Comparison of ENCODE assay signal across 8 cellular contexts in the genomic region with DNA sequence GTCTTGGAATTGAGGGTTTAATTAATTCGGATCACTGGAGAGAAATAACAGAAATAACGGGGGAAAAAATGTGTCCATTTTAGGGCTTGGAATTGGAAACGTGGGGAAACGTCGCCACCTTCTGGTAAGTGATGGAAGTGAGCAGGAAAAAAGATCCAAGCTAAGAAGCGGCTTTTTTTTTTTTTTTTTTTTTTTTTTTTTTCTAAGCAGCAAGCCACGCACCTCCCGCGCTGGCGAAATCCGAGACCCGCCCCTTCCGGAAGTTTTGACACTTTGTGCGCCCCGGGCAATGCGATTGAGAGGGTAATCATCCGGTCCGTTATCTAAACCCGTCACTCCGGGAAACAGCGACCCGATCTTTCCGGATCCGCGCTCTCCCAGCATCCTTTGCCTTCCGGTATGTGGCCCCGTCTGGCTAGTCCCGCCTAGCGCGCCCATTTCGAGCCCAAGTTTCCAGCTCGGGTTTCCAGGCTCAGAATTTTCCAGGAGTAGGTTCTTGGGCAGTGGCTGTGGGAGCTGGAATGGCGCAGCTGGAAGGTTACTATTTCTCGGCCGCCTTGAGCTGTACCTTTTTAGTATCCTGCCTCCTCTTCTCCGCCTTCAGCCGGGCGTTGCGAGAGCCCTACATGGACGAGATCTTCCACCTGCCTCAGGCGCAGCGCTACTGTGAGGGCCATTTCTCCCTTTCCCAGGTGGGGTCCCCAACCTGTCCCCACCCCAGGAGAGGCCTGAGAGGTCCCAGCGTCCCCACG. TPM values are rescaled to one million over a fixed set of nuclear protein-coding genes. Genes with fewer than 3 reads are reported as not detected.
A peak's percentile ranks its signal among the peaks of the same experiment; 100 is the strongest.
DNase-seq lines count a peak whose midpoint lies in the region; ATAC-seq and TF ChIP-seq lines count a peak whose summit lies in the region.

A gene with protein sequence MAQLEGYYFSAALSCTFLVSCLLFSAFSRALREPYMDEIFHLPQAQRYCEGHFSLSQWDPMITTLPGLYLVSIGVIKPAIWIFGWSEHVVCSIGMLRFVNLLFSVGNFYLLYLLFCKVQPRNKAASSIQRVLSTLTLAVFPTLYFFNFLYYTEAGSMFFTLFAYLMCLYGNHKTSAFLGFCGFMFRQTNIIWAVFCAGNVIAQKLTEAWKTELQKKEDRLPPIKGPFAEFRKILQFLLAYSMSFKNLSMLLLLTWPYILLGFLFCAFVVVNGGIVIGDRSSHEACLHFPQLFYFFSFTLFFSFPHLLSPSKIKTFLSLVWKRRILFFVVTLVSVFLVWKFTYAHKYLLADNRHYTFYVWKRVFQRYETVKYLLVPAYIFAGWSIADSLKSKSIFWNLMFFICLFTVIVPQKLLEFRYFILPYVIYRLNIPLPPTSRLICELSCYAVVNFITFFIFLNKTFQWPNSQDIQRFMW (plus strand): TSS at position 418 of the 752 bp plus-strand sequence. CDS start 104 bp downstream, at position 522.

- ATAC-seq in GM21619 (IDR thresholded peaks at IDR 0.05; ENCODE audit: unreplicated experiment): peak; percentile 100

- H3K4me1 ChIP-seq in PC-9 (replicated peaks; ENCODE audit: insufficient read depth) (peaks cover 19% of the 10 kb centered on the region), mucosa of rectum (ENCODE audit: control insufficient read depth in 2 of 2, insufficient read depth in 2 of 2, low read length in 2 of 2) (peaks cover 3% of the 10 kb centered on the region in 2 donors)

- peak within 1 kb of the TSS; percentile 87 for H3K4me3 ChIP-seq in Jurkat, Clone E6-1 (ENCODE audit: low read length)
- H3K4me3 ChIP-seq in PC-9 (peak within 1 kb of the TSS; percentile 76), mucosa of rectum (ENCODE audit: low read length in 2 of 2) (peak within 1 kb of the TSS; percentile 78 to 92)

- peak within 1 kb of the TSS; percentile 83 to 87 for H3K9ac ChIP-seq in mucosa of rectum (ENCODE audit: low read depth in 1 of 2, low read length in 2 of 2)

- DNase-seq in DMS53 treated with DMSO at 0.1 percent for 48 hours (lab: John Stamatoyannopoulos, UW; ENCODE audit: unreplicated experiment): peak; percentile 89
- peak; percentile 97 for DNase-seq in Jurkat, Clone E6-1 (ENCODE audit: low read depth, low spot score)
- DNase-seq in PC-9: peak; percentile 93 to 99
- DNase-seq in activated T-cell treated with anti-CD3 and anti-CD28 coated beads, Interleukin-2, amount 50 U/mL, for 1 hour: peak; percentile 93
- peak; percentile 99 for DNase-seq in erythroblast (lab: John Stamatoyannopoulos, UW)
- DNase-seq in stimulated activated CD8-positive, alpha-beta memory T cell treated with anti-CD3 and anti-CD28 coated beads, Interleukin-4, amount 100 ng/mL, for 48 hours: peak; percentile 95

- peaks cover 11% of the 10 kb centered on the region; the same call in 1 of the 2 replicates for H3K79me2 ChIP-seq in PC-9 (ENCODE audit: low read depth)

- peak within 1 kb of the TSS; percentile 92 for H2AFZ ChIP-seq in PC-9

- peak; percentile 86 for TF ChIP-seq CTCF in PC-9 (conservative IDR thresholded peaks at IDR 0.05)

- TF ChIP-seq POLR2A in erythroblast (IDR thresholded peaks at IDR 0.05; ENCODE audit: low read length): peak; percentile 79

- CTCF ChIA-PET in PC-9 (lab: Charles Lee): interaction anchor here (0.6 to 1.4 kb wide), 5 partner anchors 75 to 1266 kb away, joined by 3 to 11 read pairs (median 6); a partner anchor contains a TSS

- TSS peak; percentile 82 for BruUV-seq in PC-9 (replicated peaks; lab: Mats Ljungman, UMichigan)

- intact Hi-C loops in PC-9 (cut with micrococcal nuclease; ENCODE audit: unreplicated experiment): loop anchor here (1.0 to 5.0 kb wide), 6 partner anchors 595 to 1655 kb away; a partner anchor contains a TSS

- H3K9me3 ChIP-seq in PC-9 (ENCODE audit: insufficient read depth, low read depth) (no peaks in the 10 kb centered on the region), mucosa of rectum (ENCODE audit: control insufficient read depth in 2 of 2, low read length in 2 of 2) (no peaks in the 10 kb centered on the region)

- H3K36me3 ChIP-seq in PC-9 (ENCODE audit: low read depth): no peaks in the 10 kb centered on the region
- H3K36me3 ChIP-seq in mucosa of rectum (ENCODE audit: control insufficient read depth in 2 of 2, insufficient read depth in 2 of 2, low read length in 2 of 2): no peaks in the 10 kb centered on the region

- H3K27me3 ChIP-seq in PC-9 (ENCODE audit: insufficient read depth, low read depth) (no peaks in the 10 kb centered on the region), mucosa of rectum (ENCODE audit: control insufficient read depth in 2 of 2, insufficient read depth in 2 of 2, low read length in 2 of 2) (no peaks in the 10 kb centered on the region)

- H3K4me2 ChIP-seq in PC-9: peak within 1 kb of the TSS; percentile 92

- H4K20me1 ChIP-seq in PC-9 (ENCODE audit: insufficient read depth): no peaks in the 10 kb centered on the region

- no peaks in the 10 kb centered on the region for H3K9me2 ChIP-seq in PC-9 (ENCODE audit: insufficient read depth)

- POLR2A ChIA-PET in PC-9 (lab: Charles Lee; ENCODE audit: unreplicated experiment): interaction anchor here (0.6 to 1.2 kb wide), 9 partner anchors 137 to 1562 kb away, joined by 3 to 13 read pairs (median 3); a partner anchor contains a TSS

- H3K27ac ChIP-seq in PC-9 (peak within 1 kb of the TSS; percentile 49), mucosa of rectum (ENCODE audit: low read depth in 2 of 2, low read length in 2 of 2) (peak within 1 kb of the TSS; percentile 73 to 84)

- no peaks in the 10 kb centered on the region for H3F3A ChIP-seq in PC-9 (ENCODE audit: insufficient read depth, low read depth)

RNA-seq across cellular contexts. Expression of the gene that starts here (rescaled TPM):
- 10.1 TPM for polyA plus RNA-seq in Jurkat, Clone E6-1 (2012; ENCODE audit: insufficient read depth, insufficient read length)
- 21.5 and 23.3 TPM in 2 replicates for total RNA-seq in PC-9 (2021)

Comparison
In these comparisons a context has a peak if more than half of its experiments do, and no peak if none do; other contexts are left out.
1. Peak in every context shown above with its lines: DNase-seq, ATAC-seq, H3K4me3 ChIP-seq and H3K27ac ChIP-seq.